ENCODE assay signal across 25 cellular contexts in genomic region chr16:23856345-23856744, GRCh38. TPM values are rescaled to one million over a fixed set of nuclear protein-coding genes. Genes with fewer than 3 reads are reported as not detected.
DNase-seq lines count a peak whose midpoint lies in the region; ATAC-seq and TF ChIP-seq lines count a peak whose summit lies in the region.
"Had no signal": no experiment of that assay in that cellular context is flagged by ENCODE, and none has a peak within 500 bp of the region (broad histone marks: within the 10 kb centered on the region; RNA-seq: fewer than 3 reads in every experiment).

No MANE protein-coding gene starts in this region.

- no peaks in the 10 kb centered on the region for H3K27me3 ChIP-seq in right atrium auricular region
- H3K27me3 ChIP-seq: BLaER1 had no signal

- H3K9me3 Mint-ChIP-seq in stimulated activated naive CD8-positive, alpha-beta T cell treated with anti-CD3 and anti-CD28 coated beads, Interleukin-15, Interleukin-2, amounts not matched to agents 100 ng/mL and 50 ng/mL, for 24 hours: no peaks in the 10 kb centered on the region

- H3K36me3 ChIP-seq in right atrium auricular region: no peaks in the 10 kb centered on the region
- H3K36me3 ChIP-seq: BLaER1, gastroesophageal sphincter had no signal

- H3K27ac Mint-ChIP-seq in stimulated activated naive CD8-positive, alpha-beta T cell treated with anti-CD3 and anti-CD28 coated beads, Interleukin-15, Interleukin-2, amounts not matched to agents 100 ng/mL and 50 ng/mL, for 24 hours: peak overlapping the region; percentile 57

- H3K9me3 ChIP-seq in right atrium auricular region: peaks cover 0 to 2% of the 10 kb centered on the region in 2 donors
- H3K9me3 ChIP-seq: gastroesophageal sphincter had no signal

- no peak overlapping the region for H3K4me3 ChIP-seq in right atrium auricular region
- H3K4me3 ChIP-seq: BLaER1, gastroesophageal sphincter had no signal

- peak overlapping the region; percentile 13 for H3K27ac ChIP-seq in angular gyrus (ENCODE audit: low read depth, low read length)
- H3K27ac ChIP-seq in right atrium auricular region: no peak overlapping the region
- H3K27ac ChIP-seq: BLaER1 had no signal

- no peak for DNase-seq in stimulated activated naive CD8-positive, alpha-beta T cell treated with anti-CD3 and anti-CD28 coated beads, Interleukin-15, Interleukin-2, amounts not matched to agents 100 U/mL and 50 U/mL, for 24 hours
- no peak for DNase-seq in GF-D8 (lab: John Stamatoyannopoulos, UW)
- DNase-seq in ureter (ENCODE audit: low spot score): no peak
- no peak for DNase-seq in anterior cingulate cortex (lab: John Stamatoyannopoulos, UW)
- DNase-seq in right atrium auricular region (ENCODE audit: low spot score): no peak
- DNase-seq: ACHN, activated gamma-delta T cell treated with Interleukin-2 at 50 U/mL for 16 hours, activated T-cell treated with anti-CD3 and anti-CD28 coated beads for 4 hours, Calu3, DND-41, HCEC 1CT, hippocampal formation, left cardiac atrium, NCI-H1436, NCI-H345, T-helper 17 cell, trophoblast cell had no signal

- no peak for ATAC-seq in stimulated activated naive CD8-positive, alpha-beta T cell treated with anti-CD3 and anti-CD28 coated beads, Interleukin-15, Interleukin-2, amounts not matched to agents 100 U/mL and 50 U/mL, for 24 hours
- peak; percentile 41 for ATAC-seq in GM21786 (IDR thresholded peaks at IDR 0.05; ENCODE audit: unreplicated experiment)
- ATAC-seq: gastroesophageal sphincter, left cardiac atrium, SK-N-SH treated with all-trans-retinoic acid at 6 μM for 48 hours, T-helper 17 cell had no signal

- H3K27me3 Mint-ChIP-seq in stimulated activated naive CD8-positive, alpha-beta T cell treated with anti-CD3 and anti-CD28 coated beads, Interleukin-15, Interleukin-2, amounts not matched to agents 100 ng/mL and 50 ng/mL, for 24 hours: no peaks in the 10 kb centered on the region
- H3K27me3 Mint-ChIP-seq: T-helper 17 cell had no signal

- peaks cover 95% of the 10 kb centered on the region for H3K4me1 Mint-ChIP-seq in stimulated activated naive CD8-positive, alpha-beta T cell treated with anti-CD3 and anti-CD28 coated beads, Interleukin-15, Interleukin-2, amounts not matched to agents 100 ng/mL and 50 ng/mL, for 24 hours (ENCODE audit: low read depth)

- no peaks in the 10 kb centered on the region for H3K4me1 ChIP-seq in right atrium auricular region
- H3K4me1 ChIP-seq: gastroesophageal sphincter had no signal

- H3K36me3 Mint-ChIP-seq in stimulated activated naive CD8-positive, alpha-beta T cell treated with anti-CD3 and anti-CD28 coated beads, Interleukin-15, Interleukin-2, amounts not matched to agents 100 ng/mL and 50 ng/mL, for 24 hours (ENCODE audit: low read depth): peaks cover 34% of the 10 kb centered on the region

- TF ChIP-seq CTCF in right atrium auricular region (IDR thresholded peaks at IDR 0.05): no peak

- no peak overlapping the region for H3K4me3 Mint-ChIP-seq in stimulated activated naive CD8-positive, alpha-beta T cell treated with anti-CD3 and anti-CD28 coated beads, Interleukin-15, Interleukin-2, amounts not matched to agents 100 ng/mL and 50 ng/mL, for 24 hours
- H3K4me3 Mint-ChIP-seq: T-helper 17 cell had no signal

RNA-seq across cellular contexts. Expression of gene PRKCB, which starts 20.6 kb away (rescaled TPM):
- total RNA-seq in ureter (14.3 TPM), right atrium auricular region (1 to 10 TPM in 1 of 2 donors, under 1 TPM in 1; 0.93 to 3.1 TPM)
- total RNA-seq: Calu3, chondrocyte, pulmonary artery endothelial cell had no signal
